8 cellular contexts compared by ENCODE assay signal in the genomic region with DNA sequence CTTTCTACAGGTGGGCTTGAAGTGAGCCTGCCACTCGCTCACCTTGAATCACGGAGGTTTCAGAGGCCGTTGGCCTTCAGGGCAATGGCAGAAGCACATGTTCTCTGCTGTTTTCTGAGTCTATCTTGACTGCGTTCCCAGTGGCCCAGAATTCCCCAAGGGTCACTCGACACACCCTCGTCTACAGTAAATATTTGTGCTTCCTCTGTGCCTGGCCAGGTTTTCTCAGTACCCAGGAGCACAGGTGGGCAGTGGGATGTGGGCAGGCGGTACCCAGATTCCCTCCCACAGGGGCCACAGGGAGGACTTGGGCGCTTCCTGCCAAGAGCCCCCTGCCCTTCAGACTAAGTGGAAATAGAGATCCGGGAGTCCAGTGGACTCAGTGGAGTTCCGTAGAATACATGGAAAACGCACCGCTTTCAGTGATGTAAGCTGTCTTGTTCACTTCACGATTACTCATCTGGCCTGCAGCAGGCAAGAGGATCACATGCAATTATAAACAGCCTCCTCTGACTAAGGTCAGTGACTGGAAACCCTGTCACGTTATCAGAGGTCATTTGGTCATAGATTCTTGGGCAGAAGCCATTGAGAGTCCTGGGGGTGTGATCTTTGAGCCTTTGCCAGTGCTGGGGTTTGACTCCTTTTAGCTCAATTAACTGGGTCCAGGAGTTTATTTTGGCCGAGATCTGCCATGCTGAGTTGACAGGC.
A peak's percentile ranks its signal among the peaks of the same experiment; 100 is the strongest.
DNase-seq lines count a peak whose midpoint lies in the region; TF ChIP-seq lines count a peak whose summit lies in the region.

No MANE protein-coding gene starts in this region.

- DNase-seq in NCI-H1436 (lab: John Stamatoyannopoulos, UW) (peak; percentile 53), NCI-H1436 treated with DMSO at 0.1 percent for 48 hours (lab: John Stamatoyannopoulos, UW) (no peak), amniotic epithelial cell (ENCODE audit: low read depth) (peak; percentile 92), islet precursor cell (peak; percentile 91), suprapubic skin (ENCODE audit: low spot score in 2 of 2) (peak in 1 of 2 donors; percentile 74), cerebellum (ENCODE audit: low spot score) (no peak)
- DNase-seq in activated CD8-positive, alpha-beta memory T cell treated with anti-CD3 and anti-CD28 coated beads, Interleukin-2, amount 50 U/mL, for 4 hours = no peak
- DNase-seq in activated naive CD4-positive, alpha-beta T cell treated with Interleukin-2 at 50 U/mL for 16 hours = no peak

- 33% methylated on average over 15 of the region's 15 CpGs for WGBS in suprapubic skin

- peak overlapping the region; percentile 83 for H3K27ac ChIP-seq in suprapubic skin

- peaks cover 40% of the 10 kb centered on the region for H3K4me1 ChIP-seq in suprapubic skin

- TF ChIP-seq POLR2A in suprapubic skin (IDR thresholded peaks at IDR 0.05) = no peak

- peak overlapping the region; percentile 35 for H3K4me3 ChIP-seq in suprapubic skin

- H3K27me3 ChIP-seq in suprapubic skin = no peaks in the 10 kb centered on the region

- no peaks in the 10 kb centered on the region for H3K36me3 ChIP-seq in suprapubic skin

- no peaks in the 10 kb centered on the region for H3K9me3 ChIP-seq in suprapubic skin

- TF ChIP-seq EP300 in suprapubic skin (IDR thresholded peaks at IDR 0.05) = no peak

- no peak for TF ChIP-seq CTCF in suprapubic skin (IDR thresholded peaks at IDR 0.05)

Comparison
In these comparisons a context has a peak if more than half of its experiments do, and no peak if none do; other contexts are left out.
1. DNase-seq: peak in NCI-H1436 (single experiment), amniotic epithelial cell (single experiment) and islet precursor cell (single experiment); none in NCI-H1436 treated with DMSO at 0.1 percent for 48 hours (single experiment), activated CD8-positive, alpha-beta memory T cell treated with anti-CD3 and anti-CD28 coated beads, Interleukin-2, amount 50 U/mL, for 4 hours (single experiment), activated naive CD4-positive, alpha-beta T cell treated with Interleukin-2 at 50 U/mL for 16 hours (single experiment) and cerebellum (single experiment).